ENCODE assay signal across 12 cellular contexts in the genomic region with DNA sequence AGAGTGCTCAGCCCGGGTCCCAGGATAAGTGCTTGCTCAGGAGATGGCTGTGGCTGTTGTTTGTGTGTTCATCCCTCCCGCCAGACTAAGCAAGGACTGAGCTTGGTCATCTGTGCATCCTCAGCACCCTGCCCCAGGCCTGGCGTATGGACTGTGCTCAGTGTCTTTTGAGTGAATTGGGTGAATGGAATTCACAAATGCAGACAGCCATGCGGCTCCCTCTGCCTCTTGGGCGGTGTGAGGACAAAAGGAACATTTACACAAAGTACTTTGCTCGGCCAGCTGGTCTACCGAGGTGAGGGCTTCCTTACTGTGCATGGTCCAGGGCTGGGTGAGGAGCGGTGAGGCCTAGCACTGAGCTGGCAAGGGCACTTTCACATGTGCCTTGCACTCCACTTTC.
"Had no signal": no experiment of that assay in that cellular context is flagged by ENCODE, and none has a peak within 500 bp of the region (broad histone marks: within the 10 kb centered on the region; RNA-seq: fewer than 3 reads in every experiment).

No MANE protein-coding gene starts in this region.

- H3K4me1 ChIP-seq: tibial artery had no signal

- DNase-seq: activated T-cell treated with anti-CD3 and anti-CD28 coated beads, Interleukin-2, amount 50 U/mL, for 1 hour; brain microvascular endothelial cell; cerebellar nuclear complex; dermis blood vessel endothelial cell; hypothalamus; tibial artery had no signal

- H3K9me3 ChIP-seq: neutrophil, tibial artery had no signal

- H3K4me3 ChIP-seq: smooth muscle cell, tibial artery had no signal

- H3K27ac ChIP-seq: brain microvascular endothelial cell, neutrophil, tibial artery had no signal

- H3K9me3 Mint-ChIP-seq: activated naive CD4-positive, alpha-beta T cell treated with anti-CD3 and anti-CD28 coated beads, Interleukin-2, amount 50 U/mL, for 24 hours; stimulated activated effector memory CD8-positive, alpha-beta T cell treated with anti-CD3 and anti-CD28 coated beads, Interleukin-12 subunit alpha, Interleukin-12 subunit beta, amount 100 ng/mL, for 72 hours had no signal

- H3K4me3 Mint-ChIP-seq: activated naive CD4-positive, alpha-beta T cell treated with anti-CD3 and anti-CD28 coated beads, Interleukin-2, amount 50 U/mL, for 24 hours; stimulated activated effector memory CD8-positive, alpha-beta T cell treated with anti-CD3 and anti-CD28 coated beads, Interleukin-12 subunit alpha, Interleukin-12 subunit beta, amount 100 ng/mL, for 72 hours had no signal

- H3K27ac Mint-ChIP-seq: activated naive CD4-positive, alpha-beta T cell treated with anti-CD3 and anti-CD28 coated beads, Interleukin-2, amount 50 U/mL, for 24 hours; stimulated activated effector memory CD8-positive, alpha-beta T cell treated with anti-CD3 and anti-CD28 coated beads, Interleukin-12 subunit alpha, Interleukin-12 subunit beta, amount 100 ng/mL, for 72 hours had no signal

- ATAC-seq: activated CD4-positive, CD25-positive, alpha-beta regulatory T cell treated with anti-CD3 and anti-CD28 coated beads, Interleukin-2, amount 50 U/mL, for 24 hours; right cardiac atrium; stimulated activated effector memory CD8-positive, alpha-beta T cell treated with anti-CD3 and anti-CD28 coated beads, Interleukin-12 subunit alpha, Interleukin-12 subunit beta, amount 100 ng/mL, for 72 hours had no signal

- H3K4me2 ChIP-seq: smooth muscle cell had no signal

- H3K27me3 Mint-ChIP-seq: activated naive CD4-positive, alpha-beta T cell treated with anti-CD3 and anti-CD28 coated beads, Interleukin-2, amount 50 U/mL, for 24 hours had no signal

- H3K36me3 Mint-ChIP-seq: activated naive CD4-positive, alpha-beta T cell treated with anti-CD3 and anti-CD28 coated beads, Interleukin-2, amount 50 U/mL, for 24 hours; stimulated activated effector memory CD8-positive, alpha-beta T cell treated with anti-CD3 and anti-CD28 coated beads, Interleukin-12 subunit alpha, Interleukin-12 subunit beta, amount 100 ng/mL, for 72 hours had no signal

- H3K4me1 Mint-ChIP-seq: activated naive CD4-positive, alpha-beta T cell treated with anti-CD3 and anti-CD28 coated beads, Interleukin-2, amount 50 U/mL, for 24 hours; stimulated activated effector memory CD8-positive, alpha-beta T cell treated with anti-CD3 and anti-CD28 coated beads, Interleukin-12 subunit alpha, Interleukin-12 subunit beta, amount 100 ng/mL, for 72 hours had no signal

- H3K36me3 ChIP-seq: brain microvascular endothelial cell, neutrophil, tibial artery had no signal

- H3K27me3 ChIP-seq: neutrophil had no signal
